Comparison of ENCODE assay signal across 8 cellular contexts in the genomic region with DNA sequence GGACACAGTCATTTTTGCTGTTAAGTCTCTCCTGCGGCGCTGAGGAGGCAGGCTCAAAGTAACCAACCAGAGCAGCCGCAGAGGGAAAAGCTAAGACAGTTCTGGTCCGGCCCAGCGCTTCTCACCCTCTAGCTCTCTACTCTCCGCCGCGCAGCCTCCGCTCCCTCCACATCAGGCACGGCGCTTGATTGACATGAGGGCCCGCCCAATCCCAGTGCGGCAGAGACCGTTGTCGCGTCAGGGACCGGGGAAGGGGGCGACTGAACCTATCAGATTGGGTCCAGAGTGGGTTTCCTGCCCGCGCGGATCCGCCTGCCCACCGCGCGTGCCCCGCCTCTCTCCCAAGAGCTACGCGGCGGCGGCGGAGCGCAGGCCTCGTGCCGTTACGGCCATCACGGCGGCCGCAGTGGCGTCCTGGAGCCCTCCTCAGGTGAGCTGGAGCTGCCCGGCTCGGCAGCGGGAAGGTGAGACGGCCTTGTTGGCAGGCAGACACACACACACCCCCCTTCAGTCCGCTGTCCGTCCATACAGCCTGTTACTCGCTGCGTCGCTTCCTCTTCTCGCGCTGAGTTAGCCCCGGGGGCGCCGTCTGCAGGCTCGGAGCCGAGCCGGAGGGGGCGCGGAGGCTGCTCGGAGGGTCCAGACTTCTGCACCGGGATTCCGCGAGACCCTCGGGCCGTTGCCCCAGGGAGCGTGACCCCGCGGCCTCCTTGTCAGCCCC. TPM values are rescaled to one million over a fixed set of nuclear protein-coding genes. Genes with fewer than 3 reads are reported as not detected.
DNase-seq lines count a peak whose midpoint lies in the region; ATAC-seq and TF ChIP-seq lines count a peak whose summit lies in the region.

Gene NCK1 (plus strand): TSS at position 319 of the 721 bp plus-strand sequence. CDS start 65,794 bp downstream, outside the sequence.

- CTCF ChIA-PET in Caco-2 (lab: Charles Lee), result interaction anchor here (1.4 to 2.2 kb wide), 3 partner anchors 109 to 276 kb away, joined by 4 to 28 read pairs (median 11); partner anchors contain the start of gene STAG1

- H3K27ac Mint-ChIP-seq in Caco-2 (ENCODE audit: unreplicated experiment) (peak within 1 kb of the TSS; percentile 94), memory B cell (peak within 1 kb of the TSS; percentile 90)
- peak within 1 kb of the TSS; percentile 94 to 96 for H3K27ac Mint-ChIP-seq in effector memory CD8-positive, alpha-beta T cell

- no peak for TF ChIP-seq CTCF in Caco-2 (IDR thresholded peaks at IDR 0.05; ENCODE audit: insufficient read depth in 1 of 2, low read depth in 1 of 2, low read length in 1 of 2, severe bottlenecking in 1 of 2, unreplicated experiment in 1 of 2)

- H3K4me1 Mint-ChIP-seq in Caco-2 (ENCODE audit: low read depth, unreplicated experiment), result peaks cover 20% of the 10 kb centered on the region
- peaks cover 34 to 63% of the 10 kb centered on the region in 2 donors for H3K4me1 Mint-ChIP-seq in effector memory CD8-positive, alpha-beta T cell (ENCODE audit: low read depth in 2 of 2)
- H3K4me1 Mint-ChIP-seq in memory B cell, result peaks cover 25% of the 10 kb centered on the region

- peaks cover 18% of the 10 kb centered on the region; the same call in 1 of the 2 replicates for H3K4me1 ChIP-seq in Caco-2

- ATAC-seq in GM21360 (IDR thresholded peaks at IDR 0.05; ENCODE audit: unreplicated experiment) (peak; percentile 95), memory B cell (ENCODE audit: low read depth) (peak; percentile 90)
- ATAC-seq in effector memory CD8-positive, alpha-beta T cell (replicated peaks), result peak; percentile 90

- no peaks in the 10 kb centered on the region for H3K27me3 ChIP-seq in Caco-2 (replicated peaks; ENCODE audit: control insufficient read depth, insufficient read depth, low read length)

- intact Hi-C loops in Caco-2 (cut with micrococcal nuclease; ENCODE audit: unreplicated experiment), result loop anchor here (1.0 kb wide), 3 partner anchors 93 to 152 kb away; partner anchors contain the start of gene STAG1

- peak; percentile 98 to 99 for DNase-seq in Caco-2
- DNase-seq in HT1080 (ENCODE audit: low read depth), result peak; percentile 99
- peak; percentile 99 for DNase-seq in NOMO-1 treated with DMSO at 0.1 percent for 48 hours (lab: John Stamatoyannopoulos, UW; ENCODE audit: unreplicated experiment)
- DNase-seq in activated CD8-positive, alpha-beta memory T cell treated with anti-CD3 and anti-CD28 coated beads for 4 hours (ENCODE audit: low read depth in 2 of 2), result peak; percentile 97 to 98
- DNase-seq in effector memory CD8-positive, alpha-beta T cell, result peak; percentile 97 to 98 (median 98)
- DNase-seq in memory B cell (ENCODE audit: low spot score in 2 of 2), result peak; percentile 90 to 95
- DNase-seq in stimulated activated CD8-positive, alpha-beta memory T cell treated with anti-CD3 and anti-CD28 coated beads, Interleukin-12 subunit alpha, Interleukin-12 subunit beta, amount 100 ng/mL, for 24 hours (ENCODE audit: extremely low read depth), result peak; percentile 98

- H3K36me3 ChIP-seq in Caco-2 (ENCODE audit: control insufficient read depth, insufficient read depth, low read length), result no peaks in the 10 kb centered on the region

- H3K9me3 Mint-ChIP-seq in Caco-2 (ENCODE audit: unreplicated experiment) (no peaks in the 10 kb centered on the region), memory B cell (peaks cover 3% of the 10 kb centered on the region)
- H3K9me3 Mint-ChIP-seq in effector memory CD8-positive, alpha-beta T cell, result peaks cover 2 to 3% of the 10 kb centered on the region in 2 donors

- POLR2A ChIA-PET in Caco-2 (lab: Charles Lee), result interaction anchor here (0.6 to 2.2 kb wide), 7 partner anchors 37 to 1918 kb away, joined by 3 to 39 read pairs (median 4); partner anchors contain the start of gene STAG1

- peak within 1 kb of the TSS; percentile 95 for H3K4me3 ChIP-seq in Caco-2 (ENCODE audit: low read depth, low read length)

- no TSS peak for BruUV-seq in Caco-2 (replicated peaks; lab: Mats Ljungman, UMichigan)

- peak within 1 kb of the TSS; percentile 94 for H3K4me3 Mint-ChIP-seq in Caco-2 (ENCODE audit: unreplicated experiment)
- H3K4me3 Mint-ChIP-seq in effector memory CD8-positive, alpha-beta T cell, result peak within 1 kb of the TSS; percentile 93 to 94
- H3K4me3 Mint-ChIP-seq in memory B cell, result peak within 1 kb of the TSS; percentile 95

- H3K9me3 ChIP-seq in Caco-2, result no peaks in the 10 kb centered on the region

- H3K36me3 Mint-ChIP-seq in Caco-2 (ENCODE audit: insufficient read depth, unreplicated experiment) (peaks cover 49% of the 10 kb centered on the region), memory B cell (peaks cover 8% of the 10 kb centered on the region)
- H3K36me3 Mint-ChIP-seq in effector memory CD8-positive, alpha-beta T cell (ENCODE audit: insufficient read depth), result peaks cover 22% of the 10 kb centered on the region

- no peaks in the 10 kb centered on the region for H3K27me3 Mint-ChIP-seq in Caco-2 (ENCODE audit: insufficient read depth, unreplicated experiment)
- H3K27me3 Mint-ChIP-seq in effector memory CD8-positive, alpha-beta T cell, result no peaks in the 10 kb centered on the region
- H3K27me3 Mint-ChIP-seq in memory B cell, result no peaks in the 10 kb centered on the region

RNA-seq across cellular contexts. Expression of gene NCK1, which starts in this region (rescaled TPM):
- 37.3 and 41.2 TPM in 2 replicates for total RNA-seq in Caco-2 (2022)
- total RNA-seq in HT1080 (2014; rRNA removed; shearing (Covaris generic)), result 35.5 and 42.6 TPM in 2 replicates
- 57.2 and 62.3 TPM in 2 replicates for polyA plus RNA-seq in HT1080 (2015; cell fraction: cytosol; rRNA removed)
- polyA plus RNA-seq in HT1080 (2015; cell fraction: nucleus; rRNA removed), result 37.7 and 42.6 TPM in 2 replicates

Comparison
In these comparisons a context has a peak if more than half of its experiments do, and no peak if none do; other contexts are left out.
1. Peak in every context shown above with its lines: DNase-seq, ATAC-seq and H3K4me3 ChIP-seq.